Comparison of ENCODE assay signal across 3 cellular contexts in genomic region chr2:72208225-72208624, GRCh38.
"Had no signal": no experiment of that assay in that cellular context is flagged by ENCODE, and none has a peak within 500 bp of the region (broad histone marks: within the 10 kb centered on the region; RNA-seq: fewer than 3 reads in every experiment).

No MANE protein-coding gene starts in this region.

- H3K4me3 ChIP-seq: GM12878 had no signal

- ATAC-seq: GM12878 had no signal

- DNase-seq: GDM1, GF-D8 had no signal
